In genomic region chr1:154469844-154470417, GRCh38 we compare ENCODE assay signal across 1 cellular context.
TF ChIP-seq lines count a peak whose summit lies in the region.

No MANE protein-coding gene starts in this region.

TF ChIP-seq in H1, 55 proteins besides CTCF, POLR2A, EP300 and RAD21:
- TF ChIP-seq CBX8 (IDR thresholded peaks at IDR 0.05; ENCODE audit: borderline replicate concordance, low read depth, low read length) (no peak), RXRA (IDR thresholded peaks at IDR 0.05; ENCODE audit: insufficient read depth, low read depth, low read length) (no peak), GABPA (IDR thresholded peaks at IDR 0.05; ENCODE audit: borderline replicate concordance, insufficient read depth, low read length) (no peak), ZNF274 (IDR thresholded peaks at IDR 0.05; ENCODE audit: borderline replicate concordance, extremely low read depth, low read length) (no peak), HDAC2 (IDR thresholded peaks at IDR 0.05; ENCODE audit: borderline replicate concordance in 1 of 2, low read depth in 2 of 2, low read length in 2 of 2) (no peak)
TF ChIP-seq in H1: peak in this region for 0.
